In the genomic region with DNA sequence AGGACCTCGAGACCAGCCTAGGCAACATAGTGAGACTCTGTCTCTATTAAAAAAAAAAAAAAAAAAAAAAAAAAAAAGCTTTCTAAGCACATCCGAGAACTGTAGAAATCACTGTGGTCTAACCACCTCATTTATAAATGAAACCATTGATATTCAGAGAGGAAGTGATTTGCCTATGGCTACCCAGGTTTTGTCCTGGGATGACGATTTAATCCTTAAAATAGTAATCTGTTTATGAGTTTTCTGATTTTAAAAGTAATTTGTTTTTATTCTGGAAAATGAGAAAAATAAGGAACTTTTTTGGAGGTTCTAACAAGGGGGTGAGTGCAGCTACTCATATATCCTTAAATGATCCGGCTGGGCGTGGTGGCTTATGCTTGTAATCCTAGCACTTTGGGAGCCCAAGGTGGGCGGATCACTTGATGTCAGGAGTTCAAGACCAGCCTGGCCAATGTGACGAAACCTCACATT, we compare ENCODE assay signal across 1 cellular context.
TF ChIP-seq lines count a peak whose summit lies in the region.

No MANE protein-coding gene starts in this region.

TF ChIP-seq in SK-N-SH, 30 proteins besides CTCF, POLR2A, EP300 and RAD21 (continued from another document):
- no peak for TF ChIP-seq POLR2AphosphoS5 (IDR thresholded peaks at IDR 0.05; ENCODE audit: low read depth, low read length)
